16 cellular contexts compared by ENCODE assay signal in the genomic region with DNA sequence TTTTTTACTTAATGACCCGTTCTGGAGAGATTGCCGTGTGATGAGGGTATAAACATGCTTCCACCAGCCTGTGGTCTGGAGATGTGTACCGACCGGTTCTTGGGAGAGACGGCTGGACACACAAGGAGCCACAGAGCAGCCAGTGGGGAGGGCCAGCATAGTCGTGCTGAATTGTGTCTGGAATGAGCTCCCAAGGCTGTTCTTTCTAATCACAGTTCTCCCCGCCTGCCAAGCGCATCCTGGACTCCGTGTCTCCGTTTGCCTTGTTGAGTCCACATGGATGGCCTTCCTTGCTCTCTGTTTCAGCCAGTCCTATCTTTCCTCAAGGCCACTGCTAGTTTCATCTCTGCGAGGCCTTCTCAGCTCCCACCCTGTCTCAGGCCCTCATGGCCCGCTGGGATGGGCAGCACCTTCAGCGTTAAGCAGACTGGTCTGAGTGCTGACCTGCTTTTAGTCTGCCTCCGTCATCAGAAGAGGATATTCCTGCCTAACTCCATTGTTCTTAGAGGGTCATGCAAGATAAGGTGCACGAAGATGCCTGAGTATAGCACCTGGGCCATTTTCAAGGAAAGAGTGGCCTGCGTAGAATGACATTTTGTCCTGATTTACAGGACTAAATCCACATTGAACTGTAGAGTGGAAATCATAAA. TPM values are rescaled to one million over a fixed set of nuclear protein-coding genes. Genes with fewer than 3 reads are reported as not detected.
DNase-seq lines count a peak whose midpoint lies in the region; ATAC-seq and TF ChIP-seq lines count a peak whose summit lies in the region.
"Had no signal": no experiment of that assay in that cellular context is flagged by ENCODE, and none has a peak within 500 bp of the region (broad histone marks: within the 10 kb centered on the region; RNA-seq: fewer than 3 reads in every experiment).

No MANE protein-coding gene starts in this region.

- no peaks in the 10 kb centered on the region for H3K27me3 ChIP-seq in left lung

- H3K27ac Mint-ChIP-seq in T-helper 2 cell treated with Interferon-gamma antibody and Interleukin-4, amounts not matched to agents 5 μg/mL and 100 μg/mL, for 36 hours: peak overlapping the region; percentile 20
- peak overlapping the region; percentile 36 for H3K27ac Mint-ChIP-seq in activated T-helper 2 cell treated with anti-CD3 and anti-CD28 coated beads, Interferon-gamma antibody, Interleukin-2, Interleukin-4, amounts not matched to agents 10 μg/mL and 5 μg/mL and 100 μg/mL, durations not matched to agents 14 hours and 24 hours and 36 hours
- peak overlapping the region; percentile 20 for H3K27ac Mint-ChIP-seq in stimulated activated effector memory CD8-positive, alpha-beta T cell treated with anti-CD3 and anti-CD28 coated beads, Interleukin-12 subunit alpha, Interleukin-12 subunit beta, amount 100 ng/mL, for 72 hours

- no peak overlapping the region for H3K4me3 ChIP-seq in left lung

- intact Hi-C loops in activated T-helper 2 cell treated with anti-CD3 and anti-CD28 coated beads, Interferon-gamma antibody, Interleukin-2, Interleukin-4, amounts not matched to agents 10 μg/mL and 5 μg/mL and 100 μg/mL, durations not matched to agents 14 hours and 24 hours and 36 hours (cut with micrococcal nuclease): no loop called here
- intact Hi-C loops in left lung (cut with DNase I): no loop called here

- no peaks in the 10 kb centered on the region for H3K9me3 Mint-ChIP-seq in T-helper 2 cell treated with Interferon-gamma antibody and Interleukin-4, amounts not matched to agents 5 μg/mL and 100 μg/mL, for 36 hours
- no peaks in the 10 kb centered on the region for H3K9me3 Mint-ChIP-seq in activated T-helper 2 cell treated with anti-CD3 and anti-CD28 coated beads, Interferon-gamma antibody, Interleukin-2, Interleukin-4, amounts not matched to agents 10 μg/mL and 5 μg/mL and 100 μg/mL, durations not matched to agents 14 hours and 24 hours and 36 hours
- H3K9me3 Mint-ChIP-seq in stimulated activated effector memory CD8-positive, alpha-beta T cell treated with anti-CD3 and anti-CD28 coated beads, Interleukin-12 subunit alpha, Interleukin-12 subunit beta, amount 100 ng/mL, for 72 hours: no peaks in the 10 kb centered on the region

- no peak overlapping the region for H3K27ac ChIP-seq in left lung

- peaks cover 17 to 24% of the 10 kb centered on the region in 2 donors for H3K4me1 ChIP-seq in left lung

- no peak for TF ChIP-seq CTCF in left lung (IDR thresholded peaks at IDR 0.05)

- ATAC-seq in left lung: peak; percentile 21
- ATAC-seq in stimulated activated effector memory CD8-positive, alpha-beta T cell treated with anti-CD3 and anti-CD28 coated beads, Interleukin-12 subunit alpha, Interleukin-12 subunit beta, amount 100 ng/mL, for 72 hours: no peak
- ATAC-seq in HG03175 (IDR thresholded peaks at IDR 0.05; ENCODE audit: unreplicated experiment): no peak
- ATAC-seq: PC-3 had no signal

- no peak for DNase-seq in T-helper 2 cell treated with Interferon-gamma antibody and Interleukin-4, amounts not matched to agents 5 μg/mL and 100 μg/mL, for 36 hours (ENCODE audit: low spot score)
- DNase-seq in T-helper 2 cell: no peak
- DNase-seq in activated T-helper 2 cell treated with anti-CD3 and anti-CD28 coated beads, Interferon-gamma antibody, Interleukin-2, Interleukin-4, amounts not matched to agents 10 μg/mL and 5 μg/mL and 100 μg/mL, durations not matched to agents 14 hours and 24 hours and 36 hours (ENCODE audit: low spot score): no peak
- peak in 1 of 2 donors; percentile 28 for DNase-seq in left lung
- DNase-seq in stimulated activated effector memory CD8-positive, alpha-beta T cell treated with anti-CD3 and anti-CD28 coated beads, Interleukin-12 subunit alpha, Interleukin-12 subunit beta, amount 100 ng/mL, for 72 hours (ENCODE audit: low spot score in 2 of 2): no peak
- no peak for DNase-seq in HuH-7.5 (ENCODE audit: low spot score)
- no peak for DNase-seq in cortex of kidney (lab: John Stamatoyannopoulos, UW)
- DNase-seq: activated CD4-positive, alpha-beta T cell treated with anti-CD3 and anti-CD28 coated beads for 1 hour; activated T-cell treated with anti-CD3 and anti-CD28 coated beads for 4 hours; amygdala; PC-3; small intestine had no signal

- H3K27me3 Mint-ChIP-seq in T-helper 2 cell treated with Interferon-gamma antibody and Interleukin-4, amounts not matched to agents 5 μg/mL and 100 μg/mL, for 36 hours (ENCODE audit: low read depth): no peaks in the 10 kb centered on the region
- H3K27me3 Mint-ChIP-seq in activated T-helper 2 cell treated with anti-CD3 and anti-CD28 coated beads, Interferon-gamma antibody, Interleukin-2, Interleukin-4, amounts not matched to agents 10 μg/mL and 5 μg/mL and 100 μg/mL, durations not matched to agents 14 hours and 24 hours and 36 hours (ENCODE audit: low read depth): no peaks in the 10 kb centered on the region

- no peak overlapping the region for H3K4me3 Mint-ChIP-seq in T-helper 2 cell treated with Interferon-gamma antibody and Interleukin-4, amounts not matched to agents 5 μg/mL and 100 μg/mL, for 36 hours
- H3K4me3 Mint-ChIP-seq in activated T-helper 2 cell treated with anti-CD3 and anti-CD28 coated beads, Interferon-gamma antibody, Interleukin-2, Interleukin-4, amounts not matched to agents 10 μg/mL and 5 μg/mL and 100 μg/mL, durations not matched to agents 14 hours and 24 hours and 36 hours (ENCODE audit: low read depth): no peak overlapping the region
- no peak overlapping the region for H3K4me3 Mint-ChIP-seq in stimulated activated effector memory CD8-positive, alpha-beta T cell treated with anti-CD3 and anti-CD28 coated beads, Interleukin-12 subunit alpha, Interleukin-12 subunit beta, amount 100 ng/mL, for 72 hours

- H3K36me3 Mint-ChIP-seq in T-helper 2 cell treated with Interferon-gamma antibody and Interleukin-4, amounts not matched to agents 5 μg/mL and 100 μg/mL, for 36 hours (ENCODE audit: low read depth): peaks cover 15% of the 10 kb centered on the region
- H3K36me3 Mint-ChIP-seq in activated T-helper 2 cell treated with anti-CD3 and anti-CD28 coated beads, Interferon-gamma antibody, Interleukin-2, Interleukin-4, amounts not matched to agents 10 μg/mL and 5 μg/mL and 100 μg/mL, durations not matched to agents 14 hours and 24 hours and 36 hours (ENCODE audit: low read depth): peaks cover 29% of the 10 kb centered on the region
- H3K36me3 Mint-ChIP-seq in stimulated activated effector memory CD8-positive, alpha-beta T cell treated with anti-CD3 and anti-CD28 coated beads, Interleukin-12 subunit alpha, Interleukin-12 subunit beta, amount 100 ng/mL, for 72 hours: peaks cover 55% of the 10 kb centered on the region

- peaks cover 21% of the 10 kb centered on the region for H3K4me1 Mint-ChIP-seq in T-helper 2 cell treated with Interferon-gamma antibody and Interleukin-4, amounts not matched to agents 5 μg/mL and 100 μg/mL, for 36 hours (ENCODE audit: low read depth)
- H3K4me1 Mint-ChIP-seq in activated T-helper 2 cell treated with anti-CD3 and anti-CD28 coated beads, Interferon-gamma antibody, Interleukin-2, Interleukin-4, amounts not matched to agents 10 μg/mL and 5 μg/mL and 100 μg/mL, durations not matched to agents 14 hours and 24 hours and 36 hours (ENCODE audit: low read depth): peaks cover 16% of the 10 kb centered on the region
- H3K4me1 Mint-ChIP-seq in stimulated activated effector memory CD8-positive, alpha-beta T cell treated with anti-CD3 and anti-CD28 coated beads, Interleukin-12 subunit alpha, Interleukin-12 subunit beta, amount 100 ng/mL, for 72 hours: peaks cover 44% of the 10 kb centered on the region

- H3K9me3 ChIP-seq in left lung: no peaks in the 10 kb centered on the region

- peaks cover 0 to 63% of the 10 kb centered on the region in 2 donors for H3K36me3 ChIP-seq in left lung

RNA-seq across cellular contexts. Expression of gene MANBAL, which starts 20.6 kb away (rescaled TPM):
- total RNA-seq in activated T-helper 2 cell treated with anti-CD3 and anti-CD28 coated beads, Interferon-gamma antibody, Interleukin-2, Interleukin-4, amounts not matched to agents 10 μg/mL and 5 μg/mL and 100 μg/mL, durations not matched to agents 14 hours and 24 hours and 36 hours: 12.8 and 14.2 TPM in 2 replicates
- 10 to 100 TPM; 30.6 to 34.6 TPM for total RNA-seq in left lung

RNA-seq across cellular contexts. Expression of gene SRC, which starts 35.9 kb away (rescaled TPM):
- total RNA-seq in activated T-helper 2 cell treated with anti-CD3 and anti-CD28 coated beads, Interferon-gamma antibody, Interleukin-2, Interleukin-4, amounts not matched to agents 10 μg/mL and 5 μg/mL and 100 μg/mL, durations not matched to agents 14 hours and 24 hours and 36 hours: 3.5 and 6.4 TPM in 2 replicates
- total RNA-seq in left lung: 10 to 100 TPM; 37.4 to 53.5 TPM

RNA-seq across cellular contexts. Expression of gene GHRH, which starts 48.5 kb away (rescaled TPM):
- not detected in 2 replicates for total RNA-seq in activated T-helper 2 cell treated with anti-CD3 and anti-CD28 coated beads, Interferon-gamma antibody, Interleukin-2, Interleukin-4, amounts not matched to agents 10 μg/mL and 5 μg/mL and 100 μg/mL, durations not matched to agents 14 hours and 24 hours and 36 hours
- not detected for total RNA-seq in left lung
- total RNA-seq: A673, dermis microvascular lymphatic vessel endothelial cell, NCI-H460, PC-3 had no signal
